23 cellular contexts compared by ENCODE assay signal in the genomic region with DNA sequence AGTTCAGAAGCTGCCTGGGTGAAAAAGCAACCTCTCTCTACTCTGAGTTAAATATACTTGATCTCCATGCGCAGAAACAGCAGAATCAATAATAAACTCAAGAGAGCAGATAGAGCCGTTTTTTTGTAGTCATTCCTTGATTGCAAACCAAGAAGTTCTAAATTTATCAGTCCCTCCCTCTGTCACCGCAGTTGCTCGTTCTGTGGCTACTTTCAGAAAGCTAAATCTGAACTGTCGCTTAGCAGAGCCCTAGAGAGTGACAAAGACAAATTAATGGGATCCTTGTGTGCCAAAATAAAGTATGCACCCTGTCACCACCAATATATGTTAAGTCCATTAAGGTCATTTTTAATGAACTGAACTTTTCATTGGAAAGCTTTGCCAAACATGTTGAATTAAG.
DNase-seq lines count a peak whose midpoint lies in the region; ATAC-seq and TF ChIP-seq lines count a peak whose summit lies in the region.
"Had no signal": no experiment of that assay in that cellular context is flagged by ENCODE, and none has a peak within 500 bp of the region (broad histone marks: within the 10 kb centered on the region; RNA-seq: fewer than 3 reads in every experiment).

No MANE protein-coding gene starts in this region.

- no peak for TF ChIP-seq POLR2A in GM18505 (IDR thresholded peaks at IDR 0.05; ENCODE audit: borderline replicate concordance, extremely low read depth, insufficient read depth, insufficient read length)

- ATAC-seq in GM18505 (IDR thresholded peaks at IDR 0.05; ENCODE audit: unreplicated experiment), result peak; percentile 64
- ATAC-seq in GM21526 (IDR thresholded peaks at IDR 0.05; ENCODE audit: low FRiP score, unreplicated experiment), result peak; percentile 54
- peak; percentile 59 for ATAC-seq in HG03439 (IDR thresholded peaks at IDR 0.05; ENCODE audit: unreplicated experiment)
- ATAC-seq in HG03571 (IDR thresholded peaks at IDR 0.05; ENCODE audit: unreplicated experiment), result no peak
- ATAC-seq in GM21737 (IDR thresholded peaks at IDR 0.05; ENCODE audit: unreplicated experiment), result no peak
- ATAC-seq in HG02623 (IDR thresholded peaks at IDR 0.05; ENCODE audit: unreplicated experiment), result no peak
- ATAC-seq: activated T-helper 17 cell treated with anti-CD3 and anti-CD28 coated beads, Interleukin-2, amount 50 U/mL, for 72 hours; GM23338; HepG2 had no signal

- DNase-seq in myocyte (ENCODE audit: low read depth), result peak; percentile 63
- no peak for DNase-seq in stimulated activated CD4-positive, alpha-beta T cell treated with anti-CD3 and anti-CD28 coated beads, Interleukin-15, amount 100 ng/mL, for 24 hours
- DNase-seq: activated naive CD8-positive, alpha-beta T cell treated with anti-CD3 and anti-CD28 coated beads for 36 hours; C1 segment of cervical spinal cord; Calu3; EL; heart right ventricle; midbrain; NCI-H1417 treated with DMSO at 0.1 percent for 48 hours; NCI-H2107; nephron progenitor cell; SK-N-SH; stimulated activated CD4-positive, alpha-beta T cell treated with anti-CD3 and anti-CD28 coated beads, Interleukin-1b, Interleukin-23, amount 100 ng/mL, for 48 hours; WERI-Rb-1 had no signal

Comparison
In these comparisons a context has a peak if more than half of its experiments do, and no peak if none do; other contexts are left out.
1. ATAC-seq: peak in GM18505 (single experiment), GM21526 (single experiment) and HG03439 (single experiment); none in HG03571 (single experiment), GM21737 (single experiment) and HG02623 (single experiment).